In the genomic region with DNA sequence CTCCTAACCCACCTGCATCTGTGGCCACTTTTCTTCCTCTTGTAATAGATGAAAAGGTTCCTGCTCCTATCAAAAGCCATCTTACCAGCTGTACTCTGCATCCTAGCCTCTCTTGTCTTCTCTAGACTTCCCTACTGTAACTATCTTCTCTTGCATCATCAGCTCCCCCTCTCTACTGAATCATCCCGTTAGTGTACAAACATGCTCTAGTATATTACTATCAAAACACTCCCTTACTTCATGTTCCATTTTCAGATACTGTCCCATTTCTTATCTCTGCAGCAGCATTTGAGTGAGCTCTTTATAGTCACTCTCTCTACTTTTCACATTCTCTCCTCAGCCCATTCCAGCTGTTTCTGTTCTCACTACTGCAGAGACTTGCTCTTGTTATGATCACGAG, we compare ENCODE assay signal across 10 cellular contexts. TPM values are rescaled to one million over a fixed set of nuclear protein-coding genes. Genes with fewer than 3 reads are reported as not detected.
DNase-seq lines count a peak whose midpoint lies in the region; ATAC-seq and TF ChIP-seq lines count a peak whose summit lies in the region.
"Had no signal": no experiment of that assay in that cellular context is flagged by ENCODE, and none has a peak within 500 bp of the region (broad histone marks: within the 10 kb centered on the region; RNA-seq: fewer than 3 reads in every experiment).

No MANE protein-coding gene starts in this region.

- H3K27me3 Mint-ChIP-seq in activated naive CD4-positive, alpha-beta T cell treated with anti-CD3 and anti-CD28 coated beads, Interleukin-2, amount 10 ng/mL, durations not matched to agents 7 days and 5 days = no peaks in the 10 kb centered on the region
- no peaks in the 10 kb centered on the region for H3K27me3 Mint-ChIP-seq in stimulated activated naive CD8-positive, alpha-beta T cell treated with anti-CD3 and anti-CD28 coated beads, Interleukin-15, amount 100 ng/mL, for 72 hours

- CTCF ChIA-PET in activated naive CD4-positive, alpha-beta T cell treated with anti-CD3 and anti-CD28 coated beads, Interleukin-2, amount 10 ng/mL, durations not matched to agents 7 days and 5 days (lab: Charles Lee) = interaction anchor here (0.8 to 1.1 kb wide), 3 partner anchors 8 to 182 kb away, joined by 3 read pairs; no protein-coding TSS in a partner anchor
- CTCF ChIA-PET in RWPE1 (lab: Yijun Ruan, JAX) = interaction anchor here (0.6 kb wide), 1 partner anchor 711 kb away, joined by 3 read pairs; no protein-coding TSS in a partner anchor

- no peak for ATAC-seq in stimulated activated naive CD8-positive, alpha-beta T cell treated with anti-CD3 and anti-CD28 coated beads, Interleukin-15, amount 100 ng/mL, for 72 hours

- peaks cover 59% of the 10 kb centered on the region for H3K36me3 Mint-ChIP-seq in activated naive CD4-positive, alpha-beta T cell treated with anti-CD3 and anti-CD28 coated beads, Interleukin-2, amount 10 ng/mL, durations not matched to agents 7 days and 5 days

- peak; percentile 21 for TF ChIP-seq POLR2A in erythroblast (IDR thresholded peaks at IDR 0.05; ENCODE audit: low read length)

- no peak for TF ChIP-seq CTCF in RWPE1 (conservative IDR thresholded peaks at IDR 0.05; ENCODE audit: low read depth)

- H3K27ac ChIP-seq in RWPE1 = no peak overlapping the region

- H3K4me1 Mint-ChIP-seq in activated naive CD4-positive, alpha-beta T cell treated with anti-CD3 and anti-CD28 coated beads, Interleukin-2, amount 10 ng/mL, durations not matched to agents 7 days and 5 days = peaks cover 77% of the 10 kb centered on the region
- peaks cover 77% of the 10 kb centered on the region for H3K4me1 Mint-ChIP-seq in stimulated activated naive CD8-positive, alpha-beta T cell treated with anti-CD3 and anti-CD28 coated beads, Interleukin-15, amount 100 ng/mL, for 72 hours

- H3K27ac Mint-ChIP-seq in activated naive CD4-positive, alpha-beta T cell treated with anti-CD3 and anti-CD28 coated beads, Interleukin-2, amount 10 ng/mL, durations not matched to agents 7 days and 5 days = peak overlapping the region; percentile 60
- peak overlapping the region; percentile 51 to 83 for H3K27ac Mint-ChIP-seq in stimulated activated naive CD8-positive, alpha-beta T cell treated with anti-CD3 and anti-CD28 coated beads, Interleukin-15, amount 100 ng/mL, for 72 hours

- no peak overlapping the region for H3K4me3 Mint-ChIP-seq in activated naive CD4-positive, alpha-beta T cell treated with anti-CD3 and anti-CD28 coated beads, Interleukin-2, amount 10 ng/mL, durations not matched to agents 7 days and 5 days
- peak overlapping the region; percentile 78 to 90 for H3K4me3 Mint-ChIP-seq in stimulated activated naive CD8-positive, alpha-beta T cell treated with anti-CD3 and anti-CD28 coated beads, Interleukin-15, amount 100 ng/mL, for 72 hours

- no peaks in the 10 kb centered on the region for H3K9me3 Mint-ChIP-seq in activated naive CD4-positive, alpha-beta T cell treated with anti-CD3 and anti-CD28 coated beads, Interleukin-2, amount 10 ng/mL, durations not matched to agents 7 days and 5 days
- H3K9me3 Mint-ChIP-seq in stimulated activated naive CD8-positive, alpha-beta T cell treated with anti-CD3 and anti-CD28 coated beads, Interleukin-15, amount 100 ng/mL, for 72 hours = no peaks in the 10 kb centered on the region

- DNase-seq in activated naive CD4-positive, alpha-beta T cell treated with anti-CD3 and anti-CD28 coated beads, Interleukin-2, amount 10 ng/mL, durations not matched to agents 7 days and 5 days = no peak
- no peak for DNase-seq in activated naive CD4-positive, alpha-beta T cell (lab: John Stamatoyannopoulos, UW)
- DNase-seq in RWPE1 (ENCODE audit: low spot score) = peak; percentile 37
- DNase-seq in erythroblast (lab: John Stamatoyannopoulos, UW) = peak; percentile 72 to 79
- no peak for DNase-seq in stimulated activated naive CD8-positive, alpha-beta T cell treated with anti-CD3 and anti-CD28 coated beads, Interleukin-15, amount 100 ng/mL, for 72 hours
- no peak for DNase-seq in cerebellum (ENCODE audit: low spot score)
- no peak for DNase-seq in HuH-7.5 (ENCODE audit: low spot score)
- DNase-seq in NCI-H2171 (lab: John Stamatoyannopoulos, UW) = no peak
- DNase-seq: left cardiac atrium, small intestine had no signal

- POLR2A ChIA-PET in RWPE1 (lab: Yijun Ruan, JAX; ENCODE audit: low non-redundant PET) = no interaction called here

RNA-seq across cellular contexts. Expression of a gene that starts 2.8 kb away (rescaled TPM):
- total RNA-seq in cerebellum = 22.5 TPM

RNA-seq across cellular contexts. Expression of a gene that starts 7.0 kb away (rescaled TPM):
- total RNA-seq in cerebellum = not detected

RNA-seq across cellular contexts. Expression of a gene that starts 9.9 kb away (rescaled TPM):
- total RNA-seq in cerebellum = 38.8 TPM

RNA-seq across cellular contexts. Expression of a gene that starts 10.2 kb away (rescaled TPM):
- 11.5 TPM for total RNA-seq in cerebellum

Comparison
In these comparisons a context has a peak if more than half of its experiments do, and no peak if none do; other contexts are left out.
1. DNase-seq: peak in RWPE1 (single experiment) and erythroblast (2 of 2); none in activated naive CD4-positive, alpha-beta T cell treated with anti-CD3 and anti-CD28 coated beads, Interleukin-2, amount 10 ng/mL, durations not matched to agents 7 days and 5 days (single experiment), activated naive CD4-positive, alpha-beta T cell (0 of 4), stimulated activated naive CD8-positive, alpha-beta T cell treated with anti-CD3 and anti-CD28 coated beads, Interleukin-15, amount 100 ng/mL, for 72 hours (0 of 2), cerebellum (single experiment), HuH-7.5 (single experiment) and NCI-H2171 (single experiment).